ENCODE assay signal across 9 cellular contexts in the genomic region with DNA sequence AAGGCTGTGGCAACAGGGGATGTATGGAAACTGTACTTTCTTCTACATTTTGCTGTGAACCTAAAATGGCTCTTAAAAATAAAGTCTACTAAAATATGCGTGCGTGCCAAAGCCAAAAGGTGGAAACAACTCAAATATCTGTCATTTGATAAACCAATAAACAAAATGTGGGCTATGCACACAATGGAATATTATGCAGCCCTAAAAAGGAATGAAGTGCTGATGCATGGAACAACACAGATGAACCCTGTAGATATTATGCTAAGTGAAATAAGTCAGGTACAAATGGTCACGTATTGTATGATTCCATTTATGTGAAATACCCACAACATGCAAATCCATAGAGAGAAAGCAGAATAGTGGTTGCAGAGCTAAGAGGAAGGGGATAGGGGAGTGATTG. TPM values are rescaled to one million over a fixed set of nuclear protein-coding genes. Genes with fewer than 3 reads are reported as not detected.
"Had no signal": no experiment of that assay in that cellular context is flagged by ENCODE, and none has a peak within 500 bp of the region (broad histone marks: within the 10 kb centered on the region; RNA-seq: fewer than 3 reads in every experiment).

No MANE protein-coding gene starts in this region.

- DNase-seq: GM23248, GOT3, Kasumi-1, KG1 had no signal

- H3K4me3 ChIP-seq: GM23248, HAP-1 had no signal

- H3K27ac Mint-ChIP-seq: IgD-negative memory B cell had no signal

- H3K27ac ChIP-seq: GM23248 had no signal

- FAIRE-seq: HepG2 had no signal

- H3K9me3 ChIP-seq: HAP-1 had no signal

- H3K36me3 Mint-ChIP-seq: IgD-negative memory B cell had no signal

- H2AFZ ChIP-seq: GM23248 had no signal

- ATAC-seq: HCT116, HepG2 had no signal

- H3K4me1 ChIP-seq: HAP-1 had no signal

- H3K9ac ChIP-seq: GM23248 had no signal

- H3K4me3 Mint-ChIP-seq: IgD-negative memory B cell had no signal

- H3K36me3 ChIP-seq: HAP-1 had no signal

RNA-seq across cellular contexts. Expression of gene CACNA2D4, which starts 8.0 kb away (rescaled TPM):
- total RNA-seq: GM23248, H4 had no signal
